Comparison of ENCODE assay signal across 13 cellular contexts in the genomic region with DNA sequence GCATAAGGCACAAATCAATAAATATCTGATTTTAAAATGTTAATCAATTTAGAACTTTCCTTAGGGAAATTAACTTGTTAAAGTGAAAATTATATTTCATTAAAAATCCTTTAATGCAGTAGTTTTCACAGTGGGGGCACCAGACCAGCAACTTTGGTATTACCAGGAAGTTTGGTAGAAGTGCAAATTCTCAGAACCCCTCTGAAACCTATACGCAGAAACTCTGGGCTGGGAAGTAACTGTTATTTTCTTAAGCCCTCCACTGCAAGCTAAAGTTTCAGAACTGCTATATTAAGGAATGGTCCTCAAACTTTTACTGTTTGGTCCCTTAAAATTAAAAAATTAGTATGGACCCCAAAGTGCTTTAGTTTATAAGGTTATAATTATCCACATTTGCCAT. TPM values are rescaled to one million over a fixed set of nuclear protein-coding genes. Genes with fewer than 3 reads are reported as not detected.
"Had no signal": no experiment of that assay in that cellular context is flagged by ENCODE, and none has a peak within 500 bp of the region (broad histone marks: within the 10 kb centered on the region; RNA-seq: fewer than 3 reads in every experiment).

No MANE protein-coding gene starts in this region.

- H3K9me3 ChIP-seq: pancreas, tibial artery, vagina had no signal

- ATAC-seq: esophagus mucosa, pancreas had no signal

- DNase-seq: activated CD4-positive, CD25-positive, alpha-beta regulatory T cell treated with anti-CD3 and anti-CD28 coated beads, Interleukin-2, amount 50 U/mL, for 72 hours; activated naive CD4-positive, alpha-beta T cell; caudate nucleus; islet precursor cell; midbrain; pancreas; retina; stimulated activated CD4-positive, alpha-beta T cell treated with anti-CD3 and anti-CD28 coated beads, Interleukin-12 subunit alpha, Interleukin-12 subunit beta, amount 100 ng/mL, for 4 hours; stimulated activated CD4-positive, alpha-beta T cell treated with anti-CD3 and anti-CD28 coated beads, Interleukin-2, amount 100 ng/mL, for 24 hours; SW 1271; tibial artery had no signal

- H3K36me3 ChIP-seq: pancreas, vagina had no signal

- H3K27ac ChIP-seq: pancreas, tibial artery, vagina had no signal

RNA-seq across cellular contexts. Expression of a gene that starts 55.8 kb away (rescaled TPM):
- total RNA-seq: vagina had no signal
